In the genomic region with DNA sequence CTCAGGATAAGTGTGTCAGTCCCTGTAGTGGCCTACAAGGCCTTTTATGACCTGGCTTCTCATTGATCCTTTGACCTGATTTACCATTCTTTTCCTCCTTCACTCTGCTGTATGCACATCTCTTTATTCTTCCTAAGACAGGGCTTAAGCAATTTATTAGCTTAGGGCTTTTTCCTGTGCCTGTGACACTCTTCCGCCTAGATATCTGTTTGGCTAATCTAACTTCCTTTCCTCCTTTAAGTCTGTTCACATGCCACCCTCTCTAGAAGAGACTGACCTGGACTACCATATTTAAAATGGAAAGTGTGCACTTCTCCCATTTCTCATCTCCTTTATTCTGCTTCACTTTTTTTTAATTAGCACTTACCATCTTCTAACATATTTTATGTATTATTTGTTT, we compare ENCODE assay signal across 25 cellular contexts.
"Had no signal": no experiment of that assay in that cellular context is flagged by ENCODE, and none has a peak within 500 bp of the region (broad histone marks: within the 10 kb centered on the region; RNA-seq: fewer than 3 reads in every experiment).

No MANE protein-coding gene starts in this region.

- H3K27ac Mint-ChIP-seq: mesothelial cell of epicardium; natural killer cell; stimulated activated naive CD8-positive, alpha-beta T cell treated with anti-CD3 and anti-CD28 coated beads, Interleukin-15, amount 100 ng/mL, for 72 hours had no signal

- H3K4me3 Mint-ChIP-seq: mesothelial cell of epicardium; naive B cell; natural killer cell; stimulated activated naive CD8-positive, alpha-beta T cell treated with anti-CD3 and anti-CD28 coated beads, Interleukin-15, amount 100 ng/mL, for 72 hours had no signal

- H3K36me3 Mint-ChIP-seq: natural killer cell had no signal

- H3K9me3 ChIP-seq: left ventricle myocardium inferior, pancreas, prostate gland, testis, thyroid gland, transverse colon, upper lobe of left lung, vagina had no signal

- ATAC-seq: natural killer cell; pancreas; right cardiac atrium; sciatic nerve; stimulated activated naive CD8-positive, alpha-beta T cell treated with anti-CD3 and anti-CD28 coated beads, Interleukin-15, amount 100 ng/mL, for 72 hours had no signal

- DNase-seq: islet precursor cell; left ventricle myocardium inferior; mesendoderm; naive B cell; natural killer cell; pancreas; posterior cingulate gyrus; retina; right cardiac atrium; stimulated activated CD4-positive, alpha-beta T cell treated with anti-CD3 and anti-CD28 coated beads, Interleukin-12 subunit alpha, Interleukin-12 subunit beta, amount 100 ng/mL, for 4 hours; stimulated activated CD4-positive, alpha-beta T cell treated with anti-CD3 and anti-CD28 coated beads, Interleukin-15, amount 100 ng/mL, for 24 hours; stimulated activated CD4-positive, alpha-beta T cell treated with anti-CD3 and anti-CD28 coated beads, Interleukin-2, amount 100 ng/mL, for 24 hours; stimulated activated CD4-positive, alpha-beta T cell treated with anti-CD3 and anti-CD28 coated beads, Interleukin-4, amount 100 ng/mL, for 1 hour; stimulated activated naive CD4-positive, alpha-beta T cell treated with Interleukin-2 at 50 U/mL for 16 hours; stimulated activated naive CD8-positive, alpha-beta T cell treated with anti-CD3 and anti-CD28 coated beads, Interleukin-15, amount 100 ng/mL, for 72 hours; testis; thyroid gland; transverse colon; upper lobe of left lung had no signal

- H3K27ac ChIP-seq: left ventricle myocardium inferior, pancreas, prostate gland, skin epidermis, testis, thyroid gland, transverse colon, upper lobe of left lung, vagina had no signal

- H3K4me3 ChIP-seq: left ventricle myocardium inferior, lung, pancreas, prostate gland, skin epidermis, testis, thyroid gland, transverse colon, upper lobe of left lung, vagina had no signal

- H3K9me3 Mint-ChIP-seq: mesothelial cell of epicardium; natural killer cell; stimulated activated naive CD8-positive, alpha-beta T cell treated with anti-CD3 and anti-CD28 coated beads, Interleukin-15, amount 100 ng/mL, for 72 hours had no signal

- H3K4me1 ChIP-seq: prostate gland, testis, transverse colon, vagina had no signal

- H3K36me3 ChIP-seq: left ventricle myocardium inferior, pancreas, prostate gland, thyroid gland, vagina had no signal

- H3K27me3 Mint-ChIP-seq: naive B cell; stimulated activated naive CD8-positive, alpha-beta T cell treated with anti-CD3 and anti-CD28 coated beads, Interleukin-15, amount 100 ng/mL, for 72 hours had no signal

- H3K27me3 ChIP-seq: pancreas, testis, thyroid gland, transverse colon, upper lobe of left lung, vagina had no signal
